Comparison of ENCODE assay signal across 21 cellular contexts in the genomic region with DNA sequence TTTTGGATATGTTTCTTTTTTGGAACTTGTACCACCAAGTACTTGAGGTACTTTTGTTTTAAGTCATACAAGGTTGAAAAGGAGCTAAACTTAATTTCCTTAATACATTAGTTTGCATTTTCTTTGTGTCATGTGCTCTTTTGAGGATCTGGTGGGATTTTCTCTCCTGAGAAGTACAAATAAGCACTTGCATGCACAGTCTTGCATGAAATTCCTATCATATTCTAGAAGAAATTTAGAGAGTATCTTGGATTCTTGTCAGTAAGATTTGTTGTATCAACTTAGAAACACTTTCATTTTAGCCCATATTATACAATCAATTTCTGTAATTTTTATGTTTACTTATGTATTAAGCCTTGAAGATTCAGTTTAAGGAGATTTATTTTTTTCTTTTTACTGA.
"Had no signal": no experiment of that assay in that cellular context is flagged by ENCODE, and none has a peak within 500 bp of the region (broad histone marks: within the 10 kb centered on the region; RNA-seq: fewer than 3 reads in every experiment).

No MANE protein-coding gene starts in this region.

- H3K4me3 ChIP-seq: lower lobe of right lung, right lobe of liver, suprapubic skin, upper lobe of left lung had no signal

- H3K27ac ChIP-seq: lower lobe of right lung, neutrophil, right lobe of liver, suprapubic skin, upper lobe of left lung had no signal

- H3K9me3 Mint-ChIP-seq: activated CD4-positive, alpha-beta memory T cell treated with anti-CD3 and anti-CD28 coated beads, Interleukin-2, amount 10 ng/mL, durations not matched to agents 7 days and 5 days; dendritic cell treated with granulocyte-macrophage colony-stimulating factor and Interleukin-4, amounts not matched to agents 40 ng/mL and 50 ng/mL, for 4 days; effector memory CD8-positive, alpha-beta T cell had no signal

- H3K27ac Mint-ChIP-seq: activated CD4-positive, alpha-beta memory T cell treated with anti-CD3 and anti-CD28 coated beads, Interleukin-2, amount 10 ng/mL, durations not matched to agents 7 days and 5 days; activated naive CD8-positive, alpha-beta T cell treated with anti-CD3 and anti-CD28 coated beads, Interleukin-2, amount 10 ng/mL, durations not matched to agents 7 days and 5 days; activated T-cell treated with anti-CD3 and anti-CD28 coated beads, Interleukin-2, amount 50 U/mL, for 72 hours; dendritic cell treated with granulocyte-macrophage colony-stimulating factor and Interleukin-4, amounts not matched to agents 40 ng/mL and 50 ng/mL, for 4 days; effector memory CD8-positive, alpha-beta T cell; naive thymus-derived CD4-positive, alpha-beta T cell; progenitor cell of endocrine pancreas had no signal

- H3K36me3 ChIP-seq: right lobe of liver had no signal

- H3K4me1 ChIP-seq: lower lobe of right lung, right lobe of liver had no signal

- DNase-seq: activated CD4-positive, alpha-beta memory T cell treated with anti-CD3 and anti-CD28 coated beads, Interleukin-2, amount 10 ng/mL, durations not matched to agents 7 days and 5 days; activated gamma-delta T cell treated with Interleukin-2 at 50 U/mL for 16 hours; activated naive CD8-positive, alpha-beta T cell treated with anti-CD3 and anti-CD28 coated beads, Interleukin-2, amount 10 ng/mL, durations not matched to agents 7 days and 5 days; activated T-cell treated with anti-CD3 and anti-CD28 coated beads, Interleukin-2, amount 50 U/mL, for 72 hours; aorta; caudate nucleus; effector memory CD8-positive, alpha-beta T cell; erythroblast; hypothalamus; left cardiac atrium; lower lobe of right lung; naive thymus-derived CD4-positive, alpha-beta T cell; right lobe of liver; stimulated activated CD8-positive, alpha-beta memory T cell treated with anti-CD3 and anti-CD28 coated beads, Interleukin-4, amount 100 ng/mL, for 48 hours; stimulated activated naive CD8-positive, alpha-beta T cell treated with anti-CD3 and anti-CD28 coated beads, Interleukin-15, Interleukin-2, amounts not matched to agents 100 U/mL and 50 U/mL, for 24 hours; T-helper 9 cell; upper lobe of left lung had no signal

- H3K4me3 Mint-ChIP-seq: activated CD4-positive, alpha-beta memory T cell treated with anti-CD3 and anti-CD28 coated beads, Interleukin-2, amount 10 ng/mL, durations not matched to agents 7 days and 5 days; activated naive CD8-positive, alpha-beta T cell treated with anti-CD3 and anti-CD28 coated beads, Interleukin-2, amount 10 ng/mL, durations not matched to agents 7 days and 5 days; activated T-cell treated with anti-CD3 and anti-CD28 coated beads, Interleukin-2, amount 50 U/mL, for 72 hours; dendritic cell treated with granulocyte-macrophage colony-stimulating factor and Interleukin-4, amounts not matched to agents 40 ng/mL and 50 ng/mL, for 4 days; effector memory CD8-positive, alpha-beta T cell; naive thymus-derived CD4-positive, alpha-beta T cell had no signal

- H3K27me3 ChIP-seq: neutrophil, right lobe of liver, suprapubic skin, upper lobe of left lung had no signal

- H3K9me3 ChIP-seq: lower lobe of right lung, neutrophil, right lobe of liver, suprapubic skin, upper lobe of left lung had no signal

- H3K27me3 Mint-ChIP-seq: activated CD4-positive, alpha-beta memory T cell treated with anti-CD3 and anti-CD28 coated beads, Interleukin-2, amount 10 ng/mL, durations not matched to agents 7 days and 5 days; activated naive CD8-positive, alpha-beta T cell treated with anti-CD3 and anti-CD28 coated beads, Interleukin-2, amount 10 ng/mL, durations not matched to agents 7 days and 5 days; dendritic cell treated with granulocyte-macrophage colony-stimulating factor and Interleukin-4, amounts not matched to agents 40 ng/mL and 50 ng/mL, for 4 days; effector memory CD8-positive, alpha-beta T cell; naive thymus-derived CD4-positive, alpha-beta T cell; progenitor cell of endocrine pancreas had no signal
